In the genomic region with DNA sequence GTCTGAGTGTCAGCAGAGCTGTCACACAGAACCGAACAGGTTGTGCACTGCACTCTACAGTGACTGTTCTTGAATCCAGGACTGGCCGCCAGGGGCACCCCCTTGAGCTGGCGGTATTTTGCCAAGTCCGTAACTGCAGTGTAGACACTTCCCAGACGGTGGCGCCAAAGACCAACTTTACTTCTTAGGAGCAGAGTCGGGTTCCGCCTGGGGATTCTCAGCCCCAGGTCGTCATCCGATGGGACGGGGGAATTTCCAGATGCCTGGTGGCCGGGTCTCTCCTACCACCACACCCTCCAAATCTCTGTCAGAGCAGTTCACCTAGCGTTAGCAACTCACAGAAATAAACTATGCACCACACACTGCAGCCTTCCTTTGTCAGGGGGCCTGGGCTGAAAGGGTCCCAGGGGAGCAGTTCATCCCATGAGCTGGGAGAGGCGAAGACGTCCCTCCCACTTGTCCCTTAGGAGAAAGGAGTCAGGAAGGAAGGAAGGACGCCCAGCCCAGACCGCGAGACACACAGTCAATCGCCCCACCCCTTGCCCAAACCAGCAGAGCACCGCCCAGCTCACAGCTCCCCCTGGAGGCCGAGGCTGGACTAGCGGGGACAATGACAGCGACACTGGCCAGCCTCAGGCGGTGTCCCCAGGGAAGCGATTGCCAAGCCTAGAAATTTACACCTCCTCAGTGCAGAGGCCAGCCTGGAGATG, we compare ENCODE assay signal across 1 cellular context.
TF ChIP-seq lines count a peak whose summit lies in the region.

No MANE protein-coding gene starts in this region.

TF ChIP-seq in neural cell, 6 proteins besides CTCF, POLR2A, EP300 and RAD21:
- TF ChIP-seq REST (IDR thresholded peaks at IDR 0.05; ENCODE audit: borderline replicate concordance) (peak; percentile 33), MXI1 (conservative IDR thresholded peaks at IDR 0.05; ENCODE audit: poor library complexity, severe bottlenecking) (no peak), POLR2AphosphoS5 (IDR thresholded peaks at IDR 0.05) (peak; percentile 30), SMC3 (conservative IDR thresholded peaks at IDR 0.05; ENCODE audit: poor library complexity) (peak; percentile 88), EZH2 (IDR thresholded peaks at IDR 0.05; ENCODE audit: borderline replicate concordance, insufficient read depth, low read length, poor library complexity, severe bottlenecking) (no peak), TAF1 (IDR thresholded peaks at IDR 0.05; ENCODE audit: low read depth) (no peak)
